In genomic region chr11:3041699-3042098, GRCh38 we compare ENCODE assay signal across 27 cellular contexts. TPM values are rescaled to one million over a fixed set of nuclear protein-coding genes. Genes with fewer than 3 reads are reported as not detected.
DNase-seq lines count a peak whose midpoint lies in the region; ATAC-seq, FAIRE-seq and TF ChIP-seq lines count a peak whose summit lies in the region.
"Had no signal": no experiment of that assay in that cellular context is flagged by ENCODE, and none has a peak within 500 bp of the region (broad histone marks: within the 10 kb centered on the region; RNA-seq: fewer than 3 reads in every experiment).

No MANE protein-coding gene starts in this region.

- TF ChIP-seq CTCF in liver (IDR thresholded peaks at IDR 0.05; ENCODE audit: low read depth, low read length, missing input control) (no peak), HepG2 (CRISPR knock-in tag; IDR thresholded peaks at IDR 0.05) (no peak), right atrium auricular region (IDR thresholded peaks at IDR 0.05) (no peak), progenitor cell of endocrine pancreas (IDR thresholded peaks at IDR 0.05; ENCODE audit: unreplicated experiment) (no peak)

- H4K20me1 ChIP-seq in HepG2 (ENCODE audit: insufficient read depth, low read length): peaks cover 25% of the 10 kb centered on the region

- H3K9me3 ChIP-seq in liver (ENCODE audit: control insufficient read depth in 4 of 4, low read length in 3 of 4) (no peaks in the 10 kb centered on the region), HepG2 (ENCODE audit: low read length) (no peaks in the 10 kb centered on the region), right atrium auricular region (no peaks in the 10 kb centered on the region)
- H3K9me3 ChIP-seq: colonic mucosa, lower lobe of right lung, ovary, SK-N-SH, stomach, uterus had no signal

- peaks cover 20 to 51% (median 34%) of the 10 kb centered on the region in 4 donors for H3K4me1 ChIP-seq in liver (ENCODE audit: control insufficient read depth in 4 of 4, insufficient read depth in 4 of 4, low read length in 3 of 4)
- no peaks in the 10 kb centered on the region for H3K4me1 ChIP-seq in HepG2 (ENCODE audit: insufficient read depth, low read length)
- peaks cover 0 to 40% of the 10 kb centered on the region in 2 donors for H3K4me1 ChIP-seq in right atrium auricular region
- H3K4me1 ChIP-seq: colonic mucosa had no signal

- no peak for TF ChIP-seq POLR2A in HepG2 (IDR thresholded peaks at IDR 0.05; ENCODE audit: insufficient read depth in 1 of 2, low read depth in 2 of 2, low read length in 2 of 2)

- no peaks in the 10 kb centered on the region for H3K27me3 Mint-ChIP-seq in progenitor cell of endocrine pancreas
- H3K27me3 Mint-ChIP-seq: brain, naive B cell had no signal

- in situ Hi-C loops in HepG2 (cut with HindIII; ENCODE audit: extremely low pct_ligation_motif_present, low pct_unique_long_range_greater_than_20kb): loop anchor here (5.0 kb wide), 1 partner anchor 51 kb away; no protein-coding TSS in a partner anchor

- TF ChIP-seq EP300 in HepG2 (IDR thresholded peaks at IDR 0.05; ENCODE audit: low read depth in 2 of 2, low read length in 2 of 2) (no peak), HepG2 (CRISPR knock-in tag; IDR thresholded peaks at IDR 0.05; ENCODE audit: borderline replicate concordance) (no peak)

- CTCF ChIA-PET in HepG2 (lab: Yijun Ruan, JAX; ENCODE audit: low intra/inter-chr PET ratio, low total read pairs): no interaction called here

- no peak overlapping the region for H3K9ac ChIP-seq in liver (ENCODE audit: low read depth in 1 of 2, low read length in 2 of 2)
- H3K9ac ChIP-seq in HepG2 (ENCODE audit: insufficient read depth, low read depth, low read length): no peak overlapping the region
- H3K9ac ChIP-seq: SK-N-SH had no signal

- peaks cover 9% of the 10 kb centered on the region for H3K79me2 ChIP-seq in HepG2 (ENCODE audit: insufficient read depth, low read length)

- FAIRE-seq in HepG2 (lab: Jason Lieb, UNC) (no peak), GM19239 (lab: Jason Lieb, UNC) (no peak)

- peaks cover 14% of the 10 kb centered on the region for H3K36me3 Mint-ChIP-seq in progenitor cell of endocrine pancreas (ENCODE audit: insufficient read depth)

- 32% methylated on average over 7 of the region's 7 CpGs for WGBS in liver
- 98% methylated on average over 7 of the region's 7 CpGs for WGBS in HepG2 (ENCODE audit: low lambda C conversion rate)

- H3K4me2 ChIP-seq in HepG2 (ENCODE audit: low read depth, low read length): no peak overlapping the region
- H3K4me2 ChIP-seq: SK-N-SH had no signal

- H3K27me3 ChIP-seq in liver (ENCODE audit: control insufficient read depth in 4 of 4, insufficient read depth in 4 of 4, low read length in 3 of 4) (no peaks in the 10 kb centered on the region), HepG2 (ENCODE audit: control insufficient read depth in 1 of 2, insufficient read depth in 2 of 2, low read length in 2 of 2) (no peaks in the 10 kb centered on the region), right atrium auricular region (no peaks in the 10 kb centered on the region)
- H3K27me3 ChIP-seq: colonic mucosa, ovary, stomach, uterus had no signal

- DNase-seq in HepG2 (ENCODE audit: low spot score) (no peak), right atrium auricular region (ENCODE audit: low spot score) (no peak), progenitor cell of endocrine pancreas (ENCODE audit: low spot score, unreplicated experiment) (no peak), NCI-H2029 (lab: John Stamatoyannopoulos, UW) (no peak), GM19239 (ENCODE audit: insufficient read length, low spot score) (no peak)
- no peak for DNase-seq in stimulated activated naive CD8-positive, alpha-beta T cell treated with anti-CD3 and anti-CD28 coated beads, Interleukin-15, Interleukin-2, amounts not matched to agents 100 U/mL and 50 U/mL, for 24 hours
- DNase-seq: activated CD8-positive, alpha-beta T cell treated with anti-CD3 and anti-CD28 coated beads, Interleukin-2, amount 10 ng/mL, durations not matched to agents 7 days and 5 days; activated T-cell treated with anti-CD3 and anti-CD28 coated beads, Interleukin-2, amount 50 U/mL, for 4 hours; colonic mucosa; DMS79; H7; lower lobe of right lung; naive B cell; NCI-H1417; NCI-H510A treated with DMSO at 0.1 percent for 48 hours; NK-92 treated with Interleukin-12 subunit alpha and Interleukin-12 subunit beta, amount 100 ng/mL, for 24 hours; ovary; SK-N-SH; stomach; T1000; uterus had no signal

- peaks cover 5% of the 10 kb centered on the region for H3K4me1 Mint-ChIP-seq in progenitor cell of endocrine pancreas (ENCODE audit: low read depth)

- H3K4me3 Mint-ChIP-seq in progenitor cell of endocrine pancreas (ENCODE audit: low read depth): no peak overlapping the region
- H3K4me3 Mint-ChIP-seq: activated CD8-positive, alpha-beta T cell treated with anti-CD3 and anti-CD28 coated beads, Interleukin-2, amount 10 ng/mL, durations not matched to agents 7 days and 5 days; activated T-cell treated with anti-CD3 and anti-CD28 coated beads, Interleukin-2, amount 50 U/mL, for 4 hours; brain; naive B cell had no signal

- intact Hi-C loops in HepG2 (cut with micrococcal nuclease; ENCODE audit: unreplicated experiment): no loop called here

- H3K27ac ChIP-seq in liver (ENCODE audit: low read depth in 1 of 2, low read length in 2 of 2): peak overlapping the region; percentile 95 to 99
- no peak overlapping the region for H3K27ac ChIP-seq in HepG2 (ENCODE audit: extremely low read length, insufficient read depth, low read length)
- H3K27ac ChIP-seq in right atrium auricular region: peak overlapping the region; percentile 48 to 64
- H3K27ac ChIP-seq: colonic mucosa, lower lobe of right lung, ovary, uterus had no signal

- ATAC-seq in HepG2: no peak
- ATAC-seq in GM19455 (IDR thresholded peaks at IDR 0.05; ENCODE audit: unreplicated experiment): no peak
- ATAC-seq in stimulated activated naive CD8-positive, alpha-beta T cell treated with anti-CD3 and anti-CD28 coated beads, Interleukin-15, Interleukin-2, amounts not matched to agents 100 U/mL and 50 U/mL, for 24 hours: no peak
- ATAC-seq: activated CD4-positive, CD25-positive, alpha-beta regulatory T cell treated with anti-CD3 and anti-CD28 coated beads, Interleukin-2, amount 50 U/mL, for 24 hours; activated CD8-positive, alpha-beta T cell treated with anti-CD3 and anti-CD28 coated beads, Interleukin-2, amount 10 ng/mL, durations not matched to agents 7 days and 5 days; activated naive CD4-positive, alpha-beta T cell treated with anti-CD3 and anti-CD28 coated beads, Interleukin-2, amount 50 U/mL, for 72 hours; activated T-cell treated with anti-CD3 and anti-CD28 coated beads, Interleukin-2, amount 50 U/mL, for 4 hours; Panc1 had no signal

- H3K9me3 Mint-ChIP-seq in progenitor cell of endocrine pancreas (ENCODE audit: low read depth): no peaks in the 10 kb centered on the region
- H3K9me3 Mint-ChIP-seq: activated naive CD4-positive, alpha-beta T cell treated with anti-CD3 and anti-CD28 coated beads, Interleukin-2, amount 50 U/mL, for 72 hours; activated T-cell treated with anti-CD3 and anti-CD28 coated beads, Interleukin-2, amount 50 U/mL, for 4 hours; brain; naive B cell had no signal

- H3K4me3 ChIP-seq in liver (ENCODE audit: low read depth in 1 of 3, low read length in 3 of 3) (no peak overlapping the region), HepG2 (replicated peaks in 1 of 3; ENCODE audit: insufficient read depth in 1 of 3, low read depth in 2 of 3, low read length in 3 of 3) (no peak overlapping the region), right atrium auricular region (no peak overlapping the region)
- H3K4me3 ChIP-seq: colonic mucosa, lower lobe of right lung, ovary, stomach, uterus had no signal

- H3K36me3 ChIP-seq in liver (ENCODE audit: control insufficient read depth in 4 of 4, insufficient read depth in 3 of 4, low read depth in 1 of 4, low read length in 3 of 4) (peaks cover 1 to 39% (median 24%) of the 10 kb centered on the region in 4 donors), HepG2 (replicated peaks in 1 of 2; ENCODE audit: control insufficient read depth in 1 of 2, insufficient read depth in 2 of 2, low read length in 2 of 2) (peaks cover 20 to 65% of the 10 kb centered on the region in 2 experiments; a peak in 4 of 5 replicates), right atrium auricular region (peaks cover 36% of the 10 kb centered on the region)
- H3K36me3 ChIP-seq: ovary, uterus had no signal

- no peak overlapping the region for H2AFZ ChIP-seq in HepG2 (ENCODE audit: low read length)

- POLR2A ChIA-PET in HepG2 (lab: Yijun Ruan, JAX): no interaction called here

- H3K27ac Mint-ChIP-seq in progenitor cell of endocrine pancreas: peak overlapping the region; percentile 71
- H3K27ac Mint-ChIP-seq: activated CD8-positive, alpha-beta T cell treated with anti-CD3 and anti-CD28 coated beads, Interleukin-2, amount 10 ng/mL, durations not matched to agents 7 days and 5 days; brain had no signal

- TF ChIP-seq RAD21 in liver (IDR thresholded peaks at IDR 0.05) (peak; percentile 17 to 32), HepG2 (CRISPR knock-in tag; IDR thresholded peaks at IDR 0.05) (no peak)

- BruUV-seq in HepG2 (replicated peaks; lab: Mats Ljungman, UMichigan): no TSS peak

RNA-seq across cellular contexts. Expression of gene CARS1, which starts 15.5 kb away (rescaled TPM):
- total RNA-seq in liver (10 to 100 TPM; 15.2 to 40.1 TPM), HepG2 (2016; rRNA removed; fragmentation: Illumina TruSeq; extraction: Trizol) (32.1 and 33.8 TPM in 2 replicates), right atrium auricular region (10 to 100 TPM; 12.2 to 15.3 TPM), progenitor cell of endocrine pancreas (56.4 and 64.5 TPM in 2 replicates)
- polyA plus RNA-seq in liver (10 to 100 TPM; 15.5 to 28.7 TPM), HepG2 (2011; rRNA removed) (47.0 and 51.1 TPM in 2 replicates)
- total RNA-seq in HepG2 (2016; cell fraction: cytosol; rRNA removed; fragmentation: Illumina TruSeq; extraction: Trizol; ENCODE audit: low read depth): 6.6 and 6.8 TPM in 2 replicates
- total RNA-seq in HepG2 (2016; cell fraction: insoluble cytoplasmic fraction; rRNA removed; fragmentation: Illumina TruSeq; extraction: Trizol): 31.0 and 33.3 TPM in 2 replicates
- total RNA-seq in HepG2 (2016; cell fraction: membrane; rRNA removed; fragmentation: Illumina TruSeq; extraction: Trizol): 11.2 and 30.8 TPM in 2 replicates
- 32.2 and 55.6 TPM in 2 replicates for total RNA-seq in HepG2 (2016; cell fraction: nucleus; rRNA removed; fragmentation: Illumina TruSeq; extraction: Trizol)
- polyA plus RNA-seq in HepG2 (2011; cell fraction: cytosol; rRNA removed): 24.8 and 30.7 TPM in 2 replicates
- 122 and 123 TPM in 2 replicates for polyA plus RNA-seq in HepG2 (2011; cell fraction: nucleus; rRNA removed)
- polyA plus RNA-seq in HepG2 (2012): 27.1 and 55.0 TPM in 2 replicates
- 5.3 and 6.3 TPM in 2 replicates for polyA plus RNA-seq in HepG2 (2016; cell fraction: cytosol; fragmentation: Illumina TruSeq; extraction: Trizol; ENCODE audit: low read depth)
- polyA plus RNA-seq in HepG2 (2016; cell fraction: insoluble cytoplasmic fraction; fragmentation: Illumina TruSeq; extraction: Trizol; ENCODE audit: low read depth): 28.8 and 29.1 TPM in 2 replicates
- 8.7 and 27.3 TPM in 2 replicates for polyA plus RNA-seq in HepG2 (2016; cell fraction: membrane; fragmentation: Illumina TruSeq; extraction: Trizol; ENCODE audit: low read depth)
- 59.1 and 103 TPM in 2 replicates for polyA plus RNA-seq in HepG2 (2016; cell fraction: nucleus; fragmentation: Illumina TruSeq; extraction: Trizol; ENCODE audit: insufficient read depth, low read depth)
- polyA minus RNA-seq in HepG2 (2011; rRNA and poly(A)+ RNA removed; ENCODE audit: low replicate concordance): 27.7 and 54.6 TPM in 2 replicates
- 18.4 and 22.4 TPM in 2 replicates for polyA minus RNA-seq in HepG2 (2011; cell fraction: cytosol; rRNA and poly(A)+ RNA removed)
- polyA minus RNA-seq in HepG2 (2011; cell fraction: nucleus; rRNA and poly(A)+ RNA removed): 55.0 and 56.3 TPM in 2 replicates

RNA-seq across cellular contexts. Expression of gene NAP1L4, which starts 49.6 kb away (rescaled TPM):
- total RNA-seq in liver (100 to 1,000 TPM in 1 of 2 donors, 10 to 100 TPM in 1; 58.8 to 110 TPM), HepG2 (2016; rRNA removed; fragmentation: Illumina TruSeq; extraction: Trizol) (186 and 213 TPM in 2 replicates), right atrium auricular region (100 to 1,000 TPM in 1 of 2 donors, 10 to 100 TPM in 1; 79.2 to 128 TPM), progenitor cell of endocrine pancreas (184 and 201 TPM in 2 replicates)
- polyA plus RNA-seq in liver (10 to 100 TPM; 33.2 to 34.5 TPM), HepG2 (2011; rRNA removed) (64.0 and 71.5 TPM in 2 replicates)
- total RNA-seq in HepG2 (2016; cell fraction: cytosol; rRNA removed; fragmentation: Illumina TruSeq; extraction: Trizol; ENCODE audit: low read depth): 229 and 281 TPM in 2 replicates
- total RNA-seq in HepG2 (2016; cell fraction: insoluble cytoplasmic fraction; rRNA removed; fragmentation: Illumina TruSeq; extraction: Trizol): 181 and 200 TPM in 2 replicates
- total RNA-seq in HepG2 (2016; cell fraction: membrane; rRNA removed; fragmentation: Illumina TruSeq; extraction: Trizol): 147 and 170 TPM in 2 replicates
- total RNA-seq in HepG2 (2016; cell fraction: nucleus; rRNA removed; fragmentation: Illumina TruSeq; extraction: Trizol): 186 and 203 TPM in 2 replicates
- polyA plus RNA-seq in HepG2 (2011; cell fraction: cytosol; rRNA removed): 60.2 and 65.1 TPM in 2 replicates
- polyA plus RNA-seq in HepG2 (2011; cell fraction: nucleus; rRNA removed): 112 TPM in 2 replicates
- 74.7 and 106 TPM in 2 replicates for polyA plus RNA-seq in HepG2 (2012)
- 32.0 and 34.1 TPM in 2 replicates for polyA plus RNA-seq in HepG2 (2016; cell fraction: cytosol; fragmentation: Illumina TruSeq; extraction: Trizol; ENCODE audit: low read depth)
- 187 and 197 TPM in 2 replicates for polyA plus RNA-seq in HepG2 (2016; cell fraction: insoluble cytoplasmic fraction; fragmentation: Illumina TruSeq; extraction: Trizol; ENCODE audit: low read depth)
- polyA plus RNA-seq in HepG2 (2016; cell fraction: membrane; fragmentation: Illumina TruSeq; extraction: Trizol; ENCODE audit: low read depth): 60.2 and 61.8 TPM in 2 replicates
- polyA plus RNA-seq in HepG2 (2016; cell fraction: nucleus; fragmentation: Illumina TruSeq; extraction: Trizol; ENCODE audit: insufficient read depth, low read depth): 171 and 202 TPM in 2 replicates
- 61.7 and 117 TPM in 2 replicates for polyA minus RNA-seq in HepG2 (2011; rRNA and poly(A)+ RNA removed; ENCODE audit: low replicate concordance)
- 46.9 and 61.0 TPM in 2 replicates for polyA minus RNA-seq in HepG2 (2011; cell fraction: cytosol; rRNA and poly(A)+ RNA removed)
- polyA minus RNA-seq in HepG2 (2011; cell fraction: nucleus; rRNA and poly(A)+ RNA removed): 150 and 156 TPM in 2 replicates
